34 cellular contexts compared by ENCODE assay signal in the genomic region with DNA sequence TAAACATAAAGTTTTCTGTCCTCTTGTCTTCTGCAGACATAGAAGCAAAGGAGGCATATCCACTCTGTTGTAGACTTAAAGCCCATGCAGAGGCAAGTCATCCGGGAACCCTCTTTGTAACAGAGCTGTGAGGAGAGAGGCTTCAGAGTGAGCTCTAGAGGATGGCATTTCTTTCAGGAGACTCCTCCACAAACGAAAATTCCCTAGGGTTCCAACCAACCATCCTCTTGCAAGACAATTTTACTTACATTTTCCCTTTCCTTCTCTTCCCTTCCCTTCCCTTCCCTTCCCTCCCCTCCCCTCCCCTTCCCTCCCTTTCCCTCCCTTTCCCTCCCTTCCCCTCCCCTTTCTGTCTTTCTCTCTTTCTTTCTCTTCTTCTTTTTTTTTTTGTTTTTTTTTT.
"Had no signal": no experiment of that assay in that cellular context is flagged by ENCODE, and none has a peak within 500 bp of the region (broad histone marks: within the 10 kb centered on the region; RNA-seq: fewer than 3 reads in every experiment).

No MANE protein-coding gene starts in this region.

- H3K36me3 ChIP-seq: adrenal gland, ascending aorta, brain microvascular endothelial cell, breast epithelium, cardiac muscle cell had no signal

- H3K4me1 ChIP-seq: adrenal gland, ascending aorta, breast epithelium had no signal

- ATAC-seq: activated naive CD4-positive, alpha-beta T cell treated with anti-CD3 and anti-CD28 coated beads, Interleukin-2, amount 50 U/mL, for 72 hours; activated naive CD8-positive, alpha-beta T cell treated with anti-CD3 and anti-CD28 coated beads, Interleukin-2, amount 50 U/mL, for 24 hours; activated T-cell treated with anti-CD3 and anti-CD28 coated beads, Interleukin-2, amount 50 U/mL, for 4 hours; activated T-cell treated with anti-CD3 and anti-CD28 coated beads, Interleukin-2, amount 50 U/mL, for 72 hours; activated T-helper 17 cell treated with anti-CD3 and anti-CD28 coated beads, Interleukin-2, amount 50 U/mL, for 72 hours; body of pancreas had no signal

- H3K4me3 ChIP-seq: adrenal gland, ascending aorta, body of pancreas, breast epithelium, cardiac muscle cell had no signal

- H3K27me3 ChIP-seq: adrenal gland, ascending aorta, body of pancreas, brain microvascular endothelial cell, breast epithelium, cardiac muscle cell had no signal

- H3K9me3 ChIP-seq: adrenal gland, ascending aorta, body of pancreas, breast epithelium had no signal

- H3K27ac ChIP-seq: adrenal gland, ascending aorta, body of pancreas, brain microvascular endothelial cell, breast epithelium, cardiac muscle cell had no signal

- DNase-seq: activated effector memory CD4-positive, alpha-beta T cell treated with anti-CD3 and anti-CD28 coated beads, Interleukin-2, amount 50 U/mL, for 16 hours; activated effector memory CD4-positive, alpha-beta T cell treated with Interleukin-2 at 50 U/mL for 16 hours; activated gamma-delta T cell; activated gamma-delta T cell treated with Interleukin-2 at 50 U/mL for 16 hours; activated naive CD4-positive, alpha-beta T cell; activated naive CD4-positive, alpha-beta T cell treated with anti-CD3 and anti-CD28 coated beads for 36 hours; activated naive CD4-positive, alpha-beta T cell treated with anti-CD3 and anti-CD28 coated beads, Interleukin-2, amount 10 ng/mL, durations not matched to agents 7 days and 5 days; activated naive CD4-positive, alpha-beta T cell treated with anti-CD3 and anti-CD28 coated beads, Interleukin-2, amount 50 U/mL, for 16 hours; activated naive CD4-positive, alpha-beta T cell treated with Interleukin-2 at 50 U/mL for 16 hours; activated naive CD8-positive, alpha-beta T cell treated with anti-CD3 and anti-CD28 coated beads for 36 hours; activated naive CD8-positive, alpha-beta T cell treated with anti-CD3 and anti-CD28 coated beads, Interleukin-2, amount 10 ng/mL, durations not matched to agents 7 days and 5 days; activated naive CD8-positive, alpha-beta T cell treated with anti-CD3 and anti-CD28 coated beads, Interleukin-2, amount 50 U/mL, for 24 hours; activated T-cell treated with anti-CD3 and anti-CD28 coated beads, Interleukin-2, amount 50 U/mL, for 1 hour; activated T-cell treated with anti-CD3 and anti-CD28 coated beads, Interleukin-2, amount 50 U/mL, for 24 hours; activated T-cell treated with anti-CD3 and anti-CD28 coated beads, Interleukin-2, amount 50 U/mL, for 4 hours; activated T-cell treated with anti-CD3 and anti-CD28 coated beads, Interleukin-2, amount 50 U/mL, for 48 hours; activated T-cell treated with anti-CD3 and anti-CD28 coated beads, Interleukin-2, amount 50 U/mL, for 72 hours; adrenal gland; amniotic stem cell; amygdala; anterior cingulate cortex; aorta; body of pancreas; brain microvascular endothelial cell; caudate nucleus; central memory CD4-positive, alpha-beta T cell; cerebellar nuclear complex had no signal

- FAIRE-seq: astrocyte, bronchial epithelial cell had no signal
